ENCODE assay signal across 8 cellular contexts in genomic region chr3:195900426-195901355, GRCh38. TPM values are rescaled to one million over a fixed set of nuclear protein-coding genes. Genes with fewer than 3 reads are reported as not detected.
DNase-seq lines count a peak whose midpoint lies in the region; ATAC-seq and TF ChIP-seq lines count a peak whose summit lies in the region.

No MANE protein-coding gene starts in this region.

- no peak for TF ChIP-seq CTCF in omental fat pad (IDR thresholded peaks at IDR 0.05)

- H3K27ac ChIP-seq in epithelial cell of prostate, result peak overlapping the region; percentile 70

- ATAC-seq in GM19023 (IDR thresholded peaks at IDR 0.05; ENCODE audit: unreplicated experiment), result peak; percentile 53
- peak; percentile 46 for ATAC-seq in HG03097 (IDR thresholded peaks at IDR 0.05; ENCODE audit: low FRiP score, unreplicated experiment)
- peak; percentile 8 for ATAC-seq in omental fat pad (ENCODE audit: low FRiP score)
- no peak for ATAC-seq in GM21526 (IDR thresholded peaks at IDR 0.05; ENCODE audit: low FRiP score, unreplicated experiment)

- DNase-seq in UCSD-AML1 (lab: John Stamatoyannopoulos, UW; ENCODE audit: unreplicated experiment), result peak; percentile 92
- DNase-seq in epithelial cell of prostate (ENCODE audit: low read depth, low spot score), result no peak
- no peak for DNase-seq in omental fat pad (ENCODE audit: low spot score)
- no peak for DNase-seq in NCI-H146 treated with DMSO at 0.1 percent for 48 hours (lab: John Stamatoyannopoulos, UW; ENCODE audit: unreplicated experiment)
- DNase-seq in NCI-H128 (lab: John Stamatoyannopoulos, UW; ENCODE audit: unreplicated experiment), result no peak

RNA-seq across cellular contexts. Expression of gene TNK2, which starts 7.7 kb away (rescaled TPM):
- total RNA-seq in omental fat pad, result 10 to 100 TPM; 12.6 to 26.6 (median 15.6) TPM
